ENCODE assay signal across 1 cellular context in the genomic region with DNA sequence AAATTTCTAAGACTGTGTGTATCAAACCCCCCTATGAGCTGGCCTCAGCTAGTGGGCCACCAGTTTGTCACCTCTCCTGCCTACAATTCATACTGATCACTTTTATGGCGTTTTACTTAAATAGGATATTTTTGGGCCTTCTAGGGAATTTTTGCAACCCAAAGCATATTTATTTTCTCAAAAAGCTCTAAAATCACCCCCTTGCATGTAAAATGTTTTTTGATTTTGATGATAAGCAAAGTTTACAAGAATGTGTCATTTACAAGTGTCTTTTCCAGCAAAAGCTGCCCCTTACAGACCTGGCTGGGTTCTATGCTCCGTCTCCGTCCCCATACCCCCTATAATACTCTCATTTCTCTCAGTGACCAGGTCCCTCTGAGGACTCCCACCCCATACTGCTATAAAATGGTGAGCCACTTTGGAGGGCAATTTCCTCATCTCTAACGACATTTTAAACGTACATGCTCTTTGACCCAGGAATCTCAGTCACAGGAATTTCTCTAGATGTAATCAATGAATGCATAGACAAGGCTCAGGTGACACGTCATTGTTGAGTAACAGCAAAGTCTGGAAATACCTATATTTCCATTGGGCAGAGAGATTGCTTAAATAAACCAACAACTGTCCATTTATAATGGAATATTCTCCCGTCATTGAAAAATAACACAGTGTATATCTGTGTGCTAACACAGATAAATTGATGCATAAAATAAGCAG.
A peak's percentile ranks its signal among the peaks of the same experiment; 100 is the strongest.
TF ChIP-seq lines count a peak whose summit lies in the region.

No MANE protein-coding gene starts in this region.

TF ChIP-seq in HepG2, 621 proteins besides CTCF, POLR2A, EP300 and RAD21 (continued from another document and continues in another):
- TF ChIP-seq TEAD3 (CRISPR knock-in tag; optimal IDR thresholded peaks at IDR 0.05; ENCODE audit: borderline replicate concordance) (peak; percentile 86), SP2 (CRISPR knock-in tag; IDR thresholded peaks at IDR 0.05) (no peak), CEBPZ (IDR thresholded peaks at IDR 0.05; ENCODE audit: low read length) (no peak), ZNF207 (IDR thresholded peaks at IDR 0.05; ENCODE audit: borderline replicate concordance) (no peak), HMG20B (CRISPR knock-in tag; conservative IDR thresholded peaks at IDR 0.05) (peak; percentile 84), TRIM24 (CRISPR knock-in tag; IDR thresholded peaks at IDR 0.05) (no peak), GMEB1 (CRISPR knock-in tag; IDR thresholded peaks at IDR 0.05; ENCODE audit: borderline replicate concordance) (no peak), RARA (CRISPR knock-in tag; IDR thresholded peaks at IDR 0.05) (peak; percentile 68), ZNF605 (CRISPR knock-in tag; IDR thresholded peaks at IDR 0.05) (no peak), POLR2G (IDR thresholded peaks at IDR 0.05; ENCODE audit: low read depth, low read length) (no peak), ZXDC (CRISPR knock-in tag; IDR thresholded peaks at IDR 0.05) (no peak), XBP1 (CRISPR knock-in tag; IDR thresholded peaks at IDR 0.05) (peak; percentile 51; the same call in 1 of the 2 replicates), ARID4A (CRISPR knock-in tag; IDR thresholded peaks at IDR 0.05; ENCODE audit: borderline replicate concordance) (no peak), PAF1 (CRISPR knock-in tag; IDR thresholded peaks at IDR 0.05) (no peak), ZNF710 (CRISPR knock-in tag; IDR thresholded peaks at IDR 0.05; ENCODE audit: borderline replicate concordance) (no peak), RAD51 (IDR thresholded peaks at IDR 0.05; ENCODE audit: borderline replicate concordance) (no peak), ZNF678 (CRISPR knock-in tag; IDR thresholded peaks at IDR 0.05) (no peak), BCL6 (CRISPR knock-in tag; IDR thresholded peaks at IDR 0.05) (peak; percentile 89), SMAD3 (CRISPR knock-in tag; IDR thresholded peaks at IDR 0.05) (0 out of 2 replicates have a peak, but pooled peaks have one; percentile 24), CCDC6 (CRISPR knock-in tag; IDR thresholded peaks at IDR 0.05) (no peak), ZNF512B (CRISPR knock-in tag; IDR thresholded peaks at IDR 0.05; ENCODE audit: borderline replicate concordance) (no peak), ZNF33B (CRISPR knock-in tag; IDR thresholded peaks at IDR 0.05) (no peak)
- TF ChIP-seq, protein P1, sequence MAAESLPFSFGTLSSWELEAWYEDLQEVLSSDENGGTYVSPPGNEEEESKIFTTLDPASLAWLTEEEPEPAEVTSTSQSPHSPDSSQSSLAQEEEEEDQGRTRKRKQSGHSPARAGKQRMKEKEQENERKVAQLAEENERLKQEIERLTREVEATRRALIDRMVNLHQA (CRISPR knock-in tag; IDR thresholded peaks at IDR 0.05): no peak
- TF ChIP-seq, protein P2, sequence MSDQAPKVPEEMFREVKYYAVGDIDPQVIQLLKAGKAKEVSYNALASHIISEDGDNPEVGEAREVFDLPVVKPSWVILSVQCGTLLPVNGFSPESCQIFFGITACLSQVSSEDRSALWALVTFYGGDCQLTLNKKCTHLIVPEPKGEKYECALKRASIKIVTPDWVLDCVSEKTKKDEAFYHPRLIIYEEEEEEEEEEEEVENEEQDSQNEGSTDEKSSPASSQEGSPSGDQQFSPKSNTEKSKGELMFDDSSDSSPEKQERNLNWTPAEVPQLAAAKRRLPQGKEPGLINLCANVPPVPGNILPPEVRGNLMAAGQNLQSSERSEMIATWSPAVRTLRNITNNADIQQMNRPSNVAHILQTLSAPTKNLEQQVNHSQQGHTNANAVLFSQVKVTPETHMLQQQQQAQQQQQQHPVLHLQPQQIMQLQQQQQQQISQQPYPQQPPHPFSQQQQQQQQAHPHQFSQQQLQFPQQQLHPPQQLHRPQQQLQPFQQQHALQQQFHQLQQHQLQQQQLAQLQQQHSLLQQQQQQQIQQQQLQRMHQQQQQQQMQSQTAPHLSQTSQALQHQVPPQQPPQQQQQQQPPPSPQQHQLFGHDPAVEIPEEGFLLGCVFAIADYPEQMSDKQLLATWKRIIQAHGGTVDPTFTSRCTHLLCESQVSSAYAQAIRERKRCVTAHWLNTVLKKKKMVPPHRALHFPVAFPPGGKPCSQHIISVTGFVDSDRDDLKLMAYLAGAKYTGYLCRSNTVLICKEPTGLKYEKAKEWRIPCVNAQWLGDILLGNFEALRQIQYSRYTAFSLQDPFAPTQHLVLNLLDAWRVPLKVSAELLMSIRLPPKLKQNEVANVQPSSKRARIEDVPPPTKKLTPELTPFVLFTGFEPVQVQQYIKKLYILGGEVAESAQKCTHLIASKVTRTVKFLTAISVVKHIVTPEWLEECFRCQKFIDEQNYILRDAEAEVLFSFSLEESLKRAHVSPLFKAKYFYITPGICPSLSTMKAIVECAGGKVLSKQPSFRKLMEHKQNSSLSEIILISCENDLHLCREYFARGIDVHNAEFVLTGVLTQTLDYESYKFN (CRISPR knock-in tag; conservative IDR thresholded peaks at IDR 0.05): peak; percentile 62
- TF ChIP-seq, protein P3, sequence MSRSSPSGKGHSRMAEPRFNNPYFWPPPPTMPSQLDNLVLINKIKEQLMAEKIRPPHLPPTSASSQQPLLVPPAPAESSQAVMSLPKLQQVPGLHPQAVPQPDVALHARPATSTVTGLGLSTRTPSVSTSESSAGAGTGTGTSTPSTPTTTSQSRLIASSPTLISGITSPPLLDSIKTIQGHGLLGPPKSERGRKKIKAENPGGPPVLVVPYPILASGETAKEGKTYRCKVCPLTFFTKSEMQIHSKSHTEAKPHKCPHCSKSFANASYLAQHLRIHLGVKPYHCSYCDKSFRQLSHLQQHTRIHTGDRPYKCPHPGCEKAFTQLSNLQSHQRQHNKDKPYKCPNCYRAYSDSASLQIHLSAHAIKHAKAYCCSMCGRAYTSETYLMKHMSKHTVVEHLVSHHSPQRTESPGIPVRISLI (CRISPR knock-in tag; IDR thresholded peaks at IDR 0.05; ENCODE audit: borderline replicate concordance): no peak
- TF ChIP-seq, protein P4, sequence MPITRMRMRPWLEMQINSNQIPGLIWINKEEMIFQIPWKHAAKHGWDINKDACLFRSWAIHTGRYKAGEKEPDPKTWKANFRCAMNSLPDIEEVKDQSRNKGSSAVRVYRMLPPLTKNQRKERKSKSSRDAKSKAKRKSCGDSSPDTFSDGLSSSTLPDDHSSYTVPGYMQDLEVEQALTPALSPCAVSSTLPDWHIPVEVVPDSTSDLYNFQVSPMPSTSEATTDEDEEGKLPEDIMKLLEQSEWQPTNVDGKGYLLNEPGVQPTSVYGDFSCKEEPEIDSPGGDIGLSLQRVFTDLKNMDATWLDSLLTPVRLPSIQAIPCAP (CRISPR knock-in tag; IDR thresholded peaks at IDR 0.05; ENCODE audit: low read depth): no peak
